24 cellular contexts compared by ENCODE assay signal in genomic region chr17:39614545-39615157, GRCh38. TPM values are rescaled to one million over a fixed set of nuclear protein-coding genes. Genes with fewer than 3 reads are reported as not detected.
DNase-seq lines count a peak whose midpoint lies in the region; ATAC-seq and TF ChIP-seq lines count a peak whose summit lies in the region.
"Had no signal": no experiment of that assay in that cellular context is flagged by ENCODE, and none has a peak within 500 bp of the region (broad histone marks: within the 10 kb centered on the region; RNA-seq: fewer than 3 reads in every experiment).

No MANE protein-coding gene starts in this region.

- intact Hi-C loops in Right ventricle myocardium inferior (cut with DNase I), result loop anchor here (5.0 kb wide), 1 partner anchor 42 kb away; no protein-coding TSS in a partner anchor
- intact Hi-C loops in right cardiac atrium (cut with DNase I), result loop anchor here in 1 of 4 donors (5.0 kb wide), 1 partner anchor 37 kb away; no protein-coding TSS in a partner anchor
- intact Hi-C loops in Calu3 (cut with micrococcal nuclease; ENCODE audit: unreplicated experiment), result loop anchor here (5.0 kb wide), 1 partner anchor 483 kb away; no protein-coding TSS in a partner anchor

- H3K9me3 Mint-ChIP-seq in Calu3 (ENCODE audit: low read depth, unreplicated experiment) (no peaks in the 10 kb centered on the region), brain (peaks cover 0 to 5% (median 0%) of the 10 kb centered on the region in 5 experiments)
- no peaks in the 10 kb centered on the region for H3K9me3 Mint-ChIP-seq in stimulated activated memory B cell treated with anti-CD40 and anti-IgM and Interleukin-4, amounts not matched to agents 10 μg/mL and 1 μg/mL and 100 μg/mL, for 72 hours
- H3K9me3 Mint-ChIP-seq: CD4-positive, CD25-positive, alpha-beta regulatory T cell; CD8-positive, alpha-beta T cell; GM23338; H9 had no signal

- H3K4me1 ChIP-seq in right cardiac atrium (ENCODE audit: control insufficient read depth, insufficient read depth, low read length), result no peaks in the 10 kb centered on the region

- H3K27ac ChIP-seq in right cardiac atrium (ENCODE audit: low read length), result no peak overlapping the region
- H3K27ac ChIP-seq: 22Rv1, BLaER1, C4-2B had no signal

- DNase-seq in Right ventricle myocardium inferior (ENCODE audit: missing footprints) (peak; percentile 13), right cardiac atrium (no peak), Calu3 (peak; percentile 75), A172 (ENCODE audit: low spot score) (no peak), NCI-H226 (no peak)
- no peak for DNase-seq in activated effector memory CD4-positive, alpha-beta T cell treated with Interleukin-2 at 50 U/mL for 16 hours
- DNase-seq: Caco-2; CD4-positive, CD25-positive, alpha-beta regulatory T cell; DMS53; DMS79 treated with DMSO at 0.1 percent for 48 hours; GF-D8; H9 had no signal

- H3K27ac Mint-ChIP-seq in Calu3 (ENCODE audit: unreplicated experiment), result no peak overlapping the region
- H3K27ac Mint-ChIP-seq in brain, result peak overlapping the region in 3 of 5 experiments; percentile 10 to 97 (median 64)
- H3K27ac Mint-ChIP-seq in stimulated activated memory B cell treated with anti-CD40 and anti-IgM and Interleukin-4, amounts not matched to agents 10 μg/mL and 1 μg/mL and 100 μg/mL, for 72 hours, result peak overlapping the region; percentile 4
- H3K27ac Mint-ChIP-seq: CD4-positive, CD25-positive, alpha-beta regulatory T cell; CD8-positive, alpha-beta T cell; GM23338; H9 had no signal

- ATAC-seq in Right ventricle myocardium inferior (no peak), right cardiac atrium (no peak)
- no peak for ATAC-seq in stimulated activated memory B cell treated with anti-CD40 and anti-IgM and Interleukin-4, amounts not matched to agents 10 μg/mL and 1 μg/mL and 100 μg/mL, for 72 hours
- ATAC-seq: CD8-positive, alpha-beta T cell; GM23338; HCT116 had no signal

- no peaks in the 10 kb centered on the region for H3K27me3 ChIP-seq in right cardiac atrium (ENCODE audit: control insufficient read depth, insufficient read depth)

- TF ChIP-seq CTCF in Calu3 (IDR thresholded peaks at IDR 0.05; ENCODE audit: unreplicated experiment) (no peak), brain (conservative IDR thresholded peaks at IDR 0.05) (no peak)

- no TSS peak for BruUV-seq in Calu3 (replicated peaks; lab: Mats Ljungman, UMichigan)

- H3K27me3 Mint-ChIP-seq in Calu3 (ENCODE audit: unreplicated experiment) (peaks cover 99% of the 10 kb centered on the region), brain (peaks cover 68% of the 10 kb centered on the region)
- peaks cover 48% of the 10 kb centered on the region for H3K27me3 Mint-ChIP-seq in stimulated activated memory B cell treated with anti-CD40 and anti-IgM and Interleukin-4, amounts not matched to agents 10 μg/mL and 1 μg/mL and 100 μg/mL, for 72 hours

- 86% methylated on average over 3 of the region's 3 CpGs for WGBS in right cardiac atrium

- H3K4me1 Mint-ChIP-seq in Calu3 (ENCODE audit: low read depth, unreplicated experiment) (peaks cover 34% of the 10 kb centered on the region), brain (peaks cover 12% of the 10 kb centered on the region)
- H3K4me1 Mint-ChIP-seq in stimulated activated memory B cell treated with anti-CD40 and anti-IgM and Interleukin-4, amounts not matched to agents 10 μg/mL and 1 μg/mL and 100 μg/mL, for 72 hours, result peaks cover 28% of the 10 kb centered on the region

- no peak overlapping the region for H3K4me3 ChIP-seq in right cardiac atrium (ENCODE audit: low read length)
- H3K4me3 ChIP-seq: BLaER1, GM23338 had no signal

- H3K4me3 Mint-ChIP-seq in Calu3 (ENCODE audit: low read depth, unreplicated experiment) (no peak overlapping the region), brain (peak overlapping the region in 1 of 5 experiments; percentile 26)
- no peak overlapping the region for H3K4me3 Mint-ChIP-seq in stimulated activated memory B cell treated with anti-CD40 and anti-IgM and Interleukin-4, amounts not matched to agents 10 μg/mL and 1 μg/mL and 100 μg/mL, for 72 hours
- H3K4me3 Mint-ChIP-seq: CD8-positive, alpha-beta T cell; GM23338; H9 had no signal

- H3K9me3 ChIP-seq in right cardiac atrium (ENCODE audit: control insufficient read depth, low read length), result no peaks in the 10 kb centered on the region
- H3K9me3 ChIP-seq: BLaER1, Caco-2 had no signal

- H3K36me3 Mint-ChIP-seq in Calu3 (ENCODE audit: insufficient read depth, unreplicated experiment) (peaks cover 51% of the 10 kb centered on the region), brain (no peaks in the 10 kb centered on the region)
- H3K36me3 Mint-ChIP-seq in stimulated activated memory B cell treated with anti-CD40 and anti-IgM and Interleukin-4, amounts not matched to agents 10 μg/mL and 1 μg/mL and 100 μg/mL, for 72 hours, result no peaks in the 10 kb centered on the region
- H3K36me3 Mint-ChIP-seq: CD4-positive, CD25-positive, alpha-beta regulatory T cell; CD8-positive, alpha-beta T cell had no signal

- CTCF ChIA-PET in Calu3 (lab: Charles Lee), result interaction anchor here (0.6 to 161.2 kb wide), 19 partner anchors 6 to 560 kb away, joined by 3 to 42089 read pairs (median 8); partner anchors contain the start of genes ERBB2, GRB7, GSDMA and GSDMB

RNA-seq across cellular contexts. Expression of gene NEUROD2, which starts 6.9 kb away (rescaled TPM):
- total RNA-seq in Right ventricle myocardium inferior, result not detected
- not detected for total RNA-seq in right cardiac atrium
- not detected for polyA plus RNA-seq in right cardiac atrium
- not detected in 2 replicates for total RNA-seq in Calu3 (2022)
- 8.1 TPM for polyA plus RNA-seq in brain (ENCODE audit: insufficient read depth, low read depth, low replicate concordance)
- total RNA-seq in A172 (2014; rRNA removed; shearing (Covaris generic)), result not detected in 2 replicates
- total RNA-seq: A673; Caco-2; CD4-positive, CD25-positive, alpha-beta regulatory T cell; CD8-positive, alpha-beta T cell; Daoy; G401; GM23338; H9 had no signal
- polyA plus RNA-seq: CD4-positive, CD25-positive, alpha-beta regulatory T cell; GM23338 had no signal

RNA-seq across cellular contexts. Expression of gene PPP1R1B, which starts 12.1 kb away (rescaled TPM):
- total RNA-seq in Right ventricle myocardium inferior (0.89 TPM), right cardiac atrium (1 to 10 TPM; 2.0 to 6.6 (median 2.4) TPM), Calu3 (2022) (8.3 and 11.1 TPM in 2 replicates)
- polyA plus RNA-seq in right cardiac atrium (4.4 TPM), brain (ENCODE audit: insufficient read depth, low read depth, low replicate concordance) (154 TPM)
- not detected in 2 replicates for total RNA-seq in A172 (2014; rRNA removed; shearing (Covaris generic))
- total RNA-seq: Caco-2; CD4-positive, CD25-positive, alpha-beta regulatory T cell; CD8-positive, alpha-beta T cell; Daoy; H4 had no signal
- polyA plus RNA-seq: CD4-positive, CD25-positive, alpha-beta regulatory T cell had no signal

RNA-seq across cellular contexts. Expression of gene STARD3, which starts 22.3 kb away (rescaled TPM):
- 21.4 TPM for total RNA-seq in Right ventricle myocardium inferior
- total RNA-seq in right cardiac atrium, result 10 to 100 TPM; 19.2 to 26.2 (median 22.9) TPM
- polyA plus RNA-seq in right cardiac atrium, result 22.7 TPM
- total RNA-seq in Calu3 (2022), result 2,579 and 2,697 TPM in 2 replicates
- 53.8 TPM for polyA plus RNA-seq in brain (ENCODE audit: insufficient read depth, low read depth, low replicate concordance)
- total RNA-seq in A172 (2014; rRNA removed; shearing (Covaris generic)), result 35.1 and 42.9 TPM in 2 replicates

RNA-seq across cellular contexts. Expression of gene TCAP, which starts 50.5 kb away (rescaled TPM):
- total RNA-seq in Right ventricle myocardium inferior (5,286 TPM), right cardiac atrium (1,000 to 10,000 TPM; 2,357 to 4,356 (median 2,957) TPM), Calu3 (2022) (51.5 and 61.1 TPM in 2 replicates)
- polyA plus RNA-seq in right cardiac atrium (4,928 TPM), brain (ENCODE audit: insufficient read depth, low read depth, low replicate concordance) (2.1 TPM)
- total RNA-seq in A172 (2014; rRNA removed; shearing (Covaris generic)), result 0.19 and 0.26 TPM in 2 replicates
- total RNA-seq: Daoy had no signal

RNA-seq across cellular contexts. Expression of gene PNMT, which starts 53.6 kb away (rescaled TPM):
- total RNA-seq in Right ventricle myocardium inferior (5.1 TPM), right cardiac atrium (10 to 100 TPM; 18.1 to 39.6 (median 21.3) TPM), Calu3 (2022) (1.3 and 3.2 TPM in 2 replicates)
- polyA plus RNA-seq in right cardiac atrium (32.7 TPM), brain (ENCODE audit: insufficient read depth, low read depth, low replicate concordance) (2.9 TPM)
- not detected in 2 replicates for total RNA-seq in A172 (2014; rRNA removed; shearing (Covaris generic))
- total RNA-seq: A673, Caco-2, Daoy, G401, H4 had no signal
- polyA plus RNA-seq: CD4-positive, CD25-positive, alpha-beta regulatory T cell had no signal

Comparison
In these comparisons a context has a peak if more than half of its experiments do, and no peak if none do; other contexts are left out.
1. DNase-seq: peak in Right ventricle myocardium inferior (single experiment) and Calu3 (single experiment); none in right cardiac atrium (0 of 3), activated effector memory CD4-positive, alpha-beta T cell treated with Interleukin-2 at 50 U/mL for 16 hours (single experiment), A172 (single experiment) and NCI-H226 (single experiment).
2. RNA of gene STARD3, which starts 22.3 kb away (total RNA-seq): 2,579 to 2,697 TPM in Calu3; 35.1 to 42.9 TPM in A172, 19.2 to 26.2 TPM in right cardiac atrium and 21.4 TPM in Right ventricle myocardium inferior (single experiment); every median in the first group is over 10 times any median in the second.